8 cellular contexts compared by ENCODE assay signal in the genomic region with DNA sequence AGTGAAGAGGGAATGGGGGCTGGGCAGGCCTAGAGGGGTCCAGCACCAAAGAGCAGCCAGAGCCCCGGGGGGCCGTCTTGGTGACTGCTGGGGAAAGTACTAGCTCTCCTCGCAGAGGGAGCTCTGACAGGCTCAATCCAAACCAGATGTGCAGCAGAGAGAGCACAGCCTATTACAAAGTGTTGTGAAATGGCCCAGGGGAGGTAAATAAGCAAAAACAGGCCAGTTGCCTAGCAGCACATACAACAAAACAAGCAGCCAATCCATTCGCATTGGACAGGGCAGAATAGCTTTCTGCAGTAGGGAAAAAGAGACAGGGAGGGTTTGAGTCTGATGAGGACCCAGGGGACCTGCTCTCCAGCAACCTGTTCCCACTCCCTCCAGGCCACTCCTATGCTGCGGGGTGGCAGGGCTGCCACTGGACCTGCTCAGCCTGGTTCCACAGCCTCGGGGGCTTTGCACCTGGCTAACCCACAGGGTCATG.
DNase-seq lines count a peak whose midpoint lies in the region; ATAC-seq and TF ChIP-seq lines count a peak whose summit lies in the region.

No MANE protein-coding gene starts in this region.

- H3K4me1 Mint-ChIP-seq in CD14-positive monocyte (peaks cover 8% of the 10 kb centered on the region), nephron progenitor cell (peaks cover 76% of the 10 kb centered on the region)
- H3K4me1 Mint-ChIP-seq in CD4-positive, alpha-beta T cell (ENCODE audit: low read depth): peaks cover 9% of the 10 kb centered on the region

- POLR2A ChIA-PET in CD4-positive, alpha-beta T cell (lab: Charles Lee): no interaction called here

- H3K27ac Mint-ChIP-seq in CD14-positive monocyte (peak overlapping the region in 5 of 7 donors; percentile 23 to 82 (median 74)), nephron progenitor cell (peak overlapping the region; percentile 82)
- no peak overlapping the region for H3K27ac Mint-ChIP-seq in CD4-positive, alpha-beta T cell

- H3K27me3 Mint-ChIP-seq in CD14-positive monocyte (ENCODE audit: low read depth in 3 of 3) (peaks cover 0 to 4% (median 2%) of the 10 kb centered on the region in 3 donors), nephron progenitor cell (ENCODE audit: low read depth, poor library complexity) (no peaks in the 10 kb centered on the region)
- no peaks in the 10 kb centered on the region for H3K27me3 Mint-ChIP-seq in CD4-positive, alpha-beta T cell

- peak; percentile 48 for DNase-seq in CD14-positive monocyte (ENCODE audit: low spot score)
- peak; percentile 69 for DNase-seq in NCI-H2171 treated with DMSO at 0.1 percent for 48 hours (lab: John Stamatoyannopoulos, UW)
- peak; percentile 45 for DNase-seq in epithelial cell of prostate (ENCODE audit: low read depth, low spot score)
- DNase-seq in nephron progenitor cell: peak; percentile 62
- DNase-seq in SJCRH30: no peak
- no peak for DNase-seq in GDM1 (lab: John Stamatoyannopoulos, UW)
- DNase-seq in CD4-positive, alpha-beta T cell: no peak
- DNase-seq in mesenteric fat pad (ENCODE audit: low spot score): no peak

- no peaks in the 10 kb centered on the region for H3K36me3 ChIP-seq in SJCRH30

- H3K4me3 ChIP-seq in SJCRH30: no peak overlapping the region

- H3K4me1 ChIP-seq in SJCRH30: peaks cover 9% of the 10 kb centered on the region

- H3K27me3 ChIP-seq in SJCRH30: no peaks in the 10 kb centered on the region
- H3K27me3 ChIP-seq in CD4-positive, alpha-beta T cell (ENCODE audit: control insufficient read depth, insufficient read depth, low read length): no peaks in the 10 kb centered on the region

- no peak overlapping the region for H3K4me3 Mint-ChIP-seq in CD14-positive monocyte
- no peak overlapping the region for H3K4me3 Mint-ChIP-seq in nephron progenitor cell
- no peak overlapping the region for H3K4me3 Mint-ChIP-seq in CD4-positive, alpha-beta T cell

- TF ChIP-seq CTCF in CD14-positive monocyte (IDR thresholded peaks at IDR 0.05): no peak
- no peak for TF ChIP-seq CTCF in nephron progenitor cell (IDR thresholded peaks at IDR 0.05)
- no peak for TF ChIP-seq CTCF in CD4-positive, alpha-beta T cell (IDR thresholded peaks at IDR 0.05)

- H3K27ac ChIP-seq in epithelial cell of prostate (no peak overlapping the region), SJCRH30 (no peak overlapping the region)
- H3K27ac ChIP-seq in CD4-positive, alpha-beta T cell (ENCODE audit: low read depth, low read length): no peak overlapping the region

- CTCF ChIA-PET in CD4-positive, alpha-beta T cell (lab: Charles Lee): no interaction called here

- H3K9me3 Mint-ChIP-seq in CD14-positive monocyte (peaks cover 0 to 3% (median 0%) of the 10 kb centered on the region in 7 donors), nephron progenitor cell (no peaks in the 10 kb centered on the region)
- H3K9me3 Mint-ChIP-seq in CD4-positive, alpha-beta T cell: no peaks in the 10 kb centered on the region

- H3K36me3 Mint-ChIP-seq in CD14-positive monocyte: no peaks in the 10 kb centered on the region
- no peaks in the 10 kb centered on the region for H3K36me3 Mint-ChIP-seq in nephron progenitor cell (ENCODE audit: low read depth)
- H3K36me3 Mint-ChIP-seq in CD4-positive, alpha-beta T cell (ENCODE audit: low read depth): no peaks in the 10 kb centered on the region

- no peak for ATAC-seq in CD4-positive, alpha-beta T cell (ENCODE audit: poor library complexity)

- no peaks in the 10 kb centered on the region for H3K9me3 ChIP-seq in SJCRH30 (replicated peaks)
- H3K9me3 ChIP-seq in CD4-positive, alpha-beta T cell (ENCODE audit: control insufficient read depth, low read length): no peaks in the 10 kb centered on the region

- intact Hi-C loops in CD14-positive monocyte (cut with micrococcal nuclease): no loop called here
- intact Hi-C loops in CD4-positive, alpha-beta T cell (cut with DNase I, micrococcal nuclease): no loop called here

Comparison
In these comparisons a context has a peak if more than half of its experiments do, and no peak if none do; other contexts are left out.
1. DNase-seq: peak in CD14-positive monocyte (single experiment), NCI-H2171 treated with DMSO at 0.1 percent for 48 hours (single experiment), epithelial cell of prostate (single experiment) and nephron progenitor cell (single experiment); none in SJCRH30 (0 of 2), GDM1 (single experiment), CD4-positive, alpha-beta T cell (0 of 10) and mesenteric fat pad (single experiment).